In genomic region chr18:58314284-58314683, GRCh38 we compare ENCODE assay signal across 8 cellular contexts.
DNase-seq lines count a peak whose midpoint lies in the region; ATAC-seq and TF ChIP-seq lines count a peak whose summit lies in the region.

No MANE protein-coding gene starts in this region.

- in situ Hi-C loops in astrocyte of the cerebellum (cut with HindIII; ENCODE audit: low sequenced_read_pairs), result no loop called here

- H3K4me1 ChIP-seq in tibial nerve, result peaks cover 0 to 23% (median 9%) of the 10 kb centered on the region in 4 donors

- TF ChIP-seq CTCF in astrocyte of the cerebellum (IDR thresholded peaks at IDR 0.05; ENCODE audit: low read depth, low read length, missing control alignments) (no peak), kidney epithelial cell (IDR thresholded peaks at IDR 0.05; ENCODE audit: insufficient read depth, low read length, poor library complexity, severe bottlenecking) (no peak), tibial nerve (IDR thresholded peaks at IDR 0.05) (no peak)

- no peaks in the 10 kb centered on the region for H3K9me3 ChIP-seq in tibial nerve

- no peak overlapping the region for H3K4me3 ChIP-seq in astrocyte of the cerebellum (ENCODE audit: low read depth, low read length)
- no peak overlapping the region for H3K4me3 ChIP-seq in kidney epithelial cell (ENCODE audit: low read depth, low read length)
- no peak overlapping the region for H3K4me3 ChIP-seq in tibial nerve

- peak overlapping the region in 2 of 4 donors; percentile 45 to 47 for H3K27ac ChIP-seq in tibial nerve

- 63 to 66% methylated on average over 7 of the region's 7 CpGs for WGBS in tibial nerve, 2 donors

- no peaks in the 10 kb centered on the region for H3K27me3 ChIP-seq in kidney epithelial cell (ENCODE audit: control insufficient read depth, insufficient read depth, low read length)
- no peaks in the 10 kb centered on the region for H3K27me3 ChIP-seq in tibial nerve

- peak; percentile 15 to 35 for DNase-seq in Kasumi-1 (lab: John Stamatoyannopoulos, UW)
- peak; percentile 64 for DNase-seq in astrocyte of the cerebellum (ENCODE audit: low read depth)
- DNase-seq in kidney epithelial cell (ENCODE audit: low read depth), result peak; percentile 88
- peak; percentile 32 to 68 for DNase-seq in tibial nerve (ENCODE audit: low spot score in 2 of 2)
- no peak for DNase-seq in retina
- no peak for DNase-seq in DMS 273 (lab: John Stamatoyannopoulos, UW; ENCODE audit: unreplicated experiment)

- no peak for TF ChIP-seq POLR2A in tibial nerve (IDR thresholded peaks at IDR 0.05)

- H3K36me3 ChIP-seq in kidney epithelial cell (ENCODE audit: control insufficient read depth, insufficient read depth, low read length) (no peaks in the 10 kb centered on the region), tibial nerve (no peaks in the 10 kb centered on the region)

- peak in 1 of 2 donors; percentile 39 for TF ChIP-seq EP300 in tibial nerve (IDR thresholded peaks at IDR 0.05)

- ATAC-seq in HG02623 (IDR thresholded peaks at IDR 0.05; ENCODE audit: unreplicated experiment) (no peak), GM19328 (IDR thresholded peaks at IDR 0.05; ENCODE audit: unreplicated experiment) (no peak)

Comparison
In these comparisons a context has a peak if more than half of its experiments do, and no peak if none do; other contexts are left out.
1. DNase-seq: peak in Kasumi-1 (2 of 2), astrocyte of the cerebellum (single experiment), kidney epithelial cell (single experiment) and tibial nerve (2 of 2); none in retina (single experiment) and DMS 273 (single experiment).